9 cellular contexts compared by ENCODE assay signal in the genomic region with DNA sequence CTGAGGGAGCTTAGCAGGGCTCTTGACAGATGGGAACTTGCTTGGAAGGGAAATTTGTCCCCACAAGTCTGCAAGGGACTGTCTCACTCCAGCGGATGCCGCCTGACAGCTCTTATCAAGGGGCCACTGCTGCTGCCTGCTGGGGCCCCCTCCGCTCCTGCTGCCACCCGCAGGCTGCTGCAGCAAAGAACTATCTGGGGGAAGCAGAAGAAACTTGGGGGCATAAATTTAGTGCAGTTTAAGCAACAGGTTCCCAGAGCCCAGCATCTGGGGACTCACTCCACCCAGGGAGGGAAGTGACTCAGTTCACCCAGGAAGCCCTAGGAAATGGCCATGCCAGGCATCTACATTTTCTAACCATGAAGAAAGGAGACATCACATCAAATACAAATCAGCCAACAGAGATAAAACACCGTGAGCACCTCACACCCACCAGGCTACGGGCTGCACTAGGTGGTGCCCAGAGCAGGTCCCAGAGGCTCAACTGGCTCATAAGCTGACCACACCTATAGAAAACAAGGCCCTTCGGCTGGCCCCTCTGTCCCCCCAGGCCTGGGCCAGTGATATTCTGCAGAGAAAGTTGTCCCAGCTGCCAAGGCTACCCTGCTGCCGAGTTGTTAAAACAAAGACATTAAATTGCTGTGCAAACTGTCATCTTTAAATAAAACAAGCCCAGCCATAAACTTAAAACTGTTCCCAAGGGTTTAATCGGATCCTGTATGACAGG. TPM values are rescaled to one million over a fixed set of nuclear protein-coding genes. Genes with fewer than 3 reads are reported as not detected.
A peak's percentile ranks its signal among the peaks of the same experiment; 100 is the strongest.
DNase-seq lines count a peak whose midpoint lies in the region; ATAC-seq, FAIRE-seq and TF ChIP-seq lines count a peak whose summit lies in the region.
"Had no signal": no experiment of that assay in that cellular context is flagged by ENCODE, and none has a peak within 500 bp of the region (broad histone marks: within the 10 kb centered on the region; RNA-seq: fewer than 3 reads in every experiment).

No MANE protein-coding gene starts in this region.

- H3K4me1 ChIP-seq in mucosa of rectum (ENCODE audit: control insufficient read depth in 2 of 2, insufficient read depth in 2 of 2, low read length in 2 of 2) (peaks cover 24 to 35% of the 10 kb centered on the region in 2 donors), trophoblast cell (ENCODE audit: control insufficient read depth in 1 of 2, insufficient read depth in 2 of 2, low read length in 2 of 2) (peaks cover 3 to 9% of the 10 kb centered on the region in 2 experiments), small intestine (ENCODE audit: control insufficient read depth in 2 of 2, insufficient read depth in 1 of 2, low read depth in 1 of 2, low read length in 1 of 2) (no peaks in the 10 kb centered on the region)

- H3K36me3 ChIP-seq in mucosa of rectum (ENCODE audit: control insufficient read depth in 2 of 2, insufficient read depth in 2 of 2, low read length in 2 of 2) (no peaks in the 10 kb centered on the region), trophoblast cell (ENCODE audit: control insufficient read depth in 1 of 2, insufficient read depth in 2 of 2, low read length in 2 of 2) (no peaks in the 10 kb centered on the region), small intestine (ENCODE audit: control insufficient read depth in 2 of 2, insufficient read depth in 2 of 2, low read length in 2 of 2) (no peaks in the 10 kb centered on the region)

- no peak overlapping the region for H4K12ac ChIP-seq in trophoblast cell (ENCODE audit: low read depth, low read length)

- FAIRE-seq in small intestine (lab: Jason Lieb, UNC): no peak

- H3K36me3 Mint-ChIP-seq in CD4-positive, alpha-beta T cell (ENCODE audit: low read depth): peaks cover 50% of the 10 kb centered on the region
- H3K36me3 Mint-ChIP-seq in activated T-helper 1 cell treated with anti-CD3 and anti-CD28 coated beads, Interleukin-12 subunit alpha, Interleukin-12 subunit beta, Interleukin-2, Interleukin-4 antibody, amounts not matched to agents 30 ng/mL and 10 ng/mL and 1 ng/mL, durations not matched to agents 14 hours and 24 hours and 36 hours (ENCODE audit: low read depth): peaks cover 22% of the 10 kb centered on the region

- H3K4ac ChIP-seq in trophoblast cell (ENCODE audit: low read depth, low read length): no peak overlapping the region

- intact Hi-C loops in CD4-positive, alpha-beta T cell (cut with DNase I, micrococcal nuclease): no loop called here
- intact Hi-C loops in activated T-helper 1 cell treated with anti-CD3 and anti-CD28 coated beads, Interleukin-12 subunit alpha, Interleukin-12 subunit beta, Interleukin-2, Interleukin-4 antibody, amounts not matched to agents 30 ng/mL and 10 ng/mL and 1 ng/mL, durations not matched to agents 14 hours and 24 hours and 36 hours (cut with micrococcal nuclease): loop anchor here (1.0 kb wide), 1 partner anchor 332 kb away; no protein-coding TSS in a partner anchor

- TF ChIP-seq CTCF in CD4-positive, alpha-beta T cell (IDR thresholded peaks at IDR 0.05): peak; percentile 21

- peak overlapping the region; percentile 88 for H3K4me3 Mint-ChIP-seq in CD4-positive, alpha-beta T cell
- H3K4me3 Mint-ChIP-seq in activated T-helper 1 cell treated with anti-CD3 and anti-CD28 coated beads, Interleukin-12 subunit alpha, Interleukin-12 subunit beta, Interleukin-2, Interleukin-4 antibody, amounts not matched to agents 30 ng/mL and 10 ng/mL and 1 ng/mL, durations not matched to agents 14 hours and 24 hours and 36 hours: peak overlapping the region; percentile 82

- POLR2A ChIA-PET in CD4-positive, alpha-beta T cell (lab: Charles Lee): interaction anchor here (0.5 to 13.4 kb wide), 13 partner anchors 8 to 458 kb away, joined by 3 to 138 read pairs (median 4); partner anchors contain the start of gene EIF3A

- no peaks in the 10 kb centered on the region for H3K9me3 Mint-ChIP-seq in CD4-positive, alpha-beta T cell
- no peaks in the 10 kb centered on the region for H3K9me3 Mint-ChIP-seq in activated T-helper 1 cell treated with anti-CD3 and anti-CD28 coated beads, Interleukin-12 subunit alpha, Interleukin-12 subunit beta, Interleukin-2, Interleukin-4 antibody, amounts not matched to agents 30 ng/mL and 10 ng/mL and 1 ng/mL, durations not matched to agents 14 hours and 24 hours and 36 hours

- no peaks in the 10 kb centered on the region for H3K79me2 ChIP-seq in trophoblast cell (ENCODE audit: control insufficient read depth, insufficient read depth, low read length, poor library complexity)

- H3K23ac ChIP-seq in trophoblast cell (ENCODE audit: low read length): no peak overlapping the region

- H3K18ac ChIP-seq in trophoblast cell (ENCODE audit: low read length): no peak overlapping the region

- H3K14ac ChIP-seq in trophoblast cell (ENCODE audit: low read length): no peak overlapping the region

- no peak overlapping the region for H2BK5ac ChIP-seq in trophoblast cell (ENCODE audit: low read depth, low read length, poor library complexity)

- H2BK120ac ChIP-seq in trophoblast cell (ENCODE audit: insufficient read depth, low read length, poor library complexity): no peak overlapping the region

- H4K8ac ChIP-seq in trophoblast cell (ENCODE audit: low read depth, low read length): no peak overlapping the region

- peak overlapping the region; percentile 14 to 44 for H3K4me3 ChIP-seq in mucosa of rectum (ENCODE audit: low read length in 2 of 2)
- no peak overlapping the region for H3K4me3 ChIP-seq in trophoblast cell (ENCODE audit: low read depth, low read length)
- H3K4me3 ChIP-seq in small intestine (ENCODE audit: low read depth in 1 of 2, low read length in 2 of 2): no peak overlapping the region

- H3K27me3 ChIP-seq in CD4-positive, alpha-beta T cell (ENCODE audit: control insufficient read depth, insufficient read depth, low read length): no peaks in the 10 kb centered on the region
- H3K27me3 ChIP-seq in mucosa of rectum (ENCODE audit: control insufficient read depth in 2 of 2, insufficient read depth in 2 of 2, low read length in 2 of 2) (no peaks in the 10 kb centered on the region), trophoblast cell (ENCODE audit: insufficient read depth, low read length) (peaks cover 29% of the 10 kb centered on the region), small intestine (ENCODE audit: control insufficient read depth in 2 of 2, insufficient read depth in 2 of 2, low read length in 2 of 2) (no peaks in the 10 kb centered on the region)

- no peak overlapping the region for H2BK12ac ChIP-seq in trophoblast cell (ENCODE audit: low read length)

- no CpG with 5 or more reads among the region's 9 CpGs for WGBS in trophoblast cell (ENCODE audit: extremely low coverage, insufficient coverage, insufficient read length)
- WGBS in small intestine, 3 donors: 47 to 58% (median 56%) methylated on average over 9 of the region's 9 CpGs

- no peak overlapping the region for H4K91ac ChIP-seq in trophoblast cell (ENCODE audit: low read depth, low read length)

- no peak overlapping the region for H2AFZ ChIP-seq in trophoblast cell (ENCODE audit: insufficient read depth, low read length, poor library complexity)

- no peaks in the 10 kb centered on the region for H3K9me3 ChIP-seq in CD4-positive, alpha-beta T cell (ENCODE audit: control insufficient read depth, low read length)
- no peaks in the 10 kb centered on the region for H3K9me3 ChIP-seq in mucosa of rectum (ENCODE audit: control insufficient read depth in 2 of 2, low read length in 2 of 2)
- H3K9me3 ChIP-seq in trophoblast cell (ENCODE audit: insufficient read depth, low read depth, low read length): no peaks in the 10 kb centered on the region
- H3K9me3 ChIP-seq in small intestine (ENCODE audit: control insufficient read depth, low read depth): no peaks in the 10 kb centered on the region

- CTCF ChIA-PET in CD4-positive, alpha-beta T cell (lab: Charles Lee): interaction anchor here (0.7 to 1.7 kb wide), 6 partner anchors 49 to 332 kb away, joined by 3 to 9 read pairs (median 3); no protein-coding TSS in a partner anchor

- peak overlapping the region; percentile 95 for H3K27ac Mint-ChIP-seq in CD4-positive, alpha-beta T cell
- H3K27ac Mint-ChIP-seq in activated T-helper 1 cell treated with anti-CD3 and anti-CD28 coated beads, Interleukin-12 subunit alpha, Interleukin-12 subunit beta, Interleukin-2, Interleukin-4 antibody, amounts not matched to agents 30 ng/mL and 10 ng/mL and 1 ng/mL, durations not matched to agents 14 hours and 24 hours and 36 hours: peak overlapping the region; percentile 93

- no peak overlapping the region for H2AK5ac ChIP-seq in trophoblast cell (ENCODE audit: low read length)

- H3K4me2 ChIP-seq in trophoblast cell (ENCODE audit: low read length): no peak overlapping the region

- peaks cover 74% of the 10 kb centered on the region for H3K4me1 Mint-ChIP-seq in CD4-positive, alpha-beta T cell (ENCODE audit: low read depth)
- H3K4me1 Mint-ChIP-seq in activated T-helper 1 cell treated with anti-CD3 and anti-CD28 coated beads, Interleukin-12 subunit alpha, Interleukin-12 subunit beta, Interleukin-2, Interleukin-4 antibody, amounts not matched to agents 30 ng/mL and 10 ng/mL and 1 ng/mL, durations not matched to agents 14 hours and 24 hours and 36 hours (ENCODE audit: low read depth): peaks cover 71% of the 10 kb centered on the region

- H3K79me1 ChIP-seq in trophoblast cell (ENCODE audit: low read length): no peaks in the 10 kb centered on the region

- H3K9ac ChIP-seq in mucosa of rectum (ENCODE audit: low read depth in 1 of 2, low read length in 2 of 2) (peak overlapping the region; percentile 29 to 47), trophoblast cell (ENCODE audit: low read length) (no peak overlapping the region)

- peak in 9 of 10 experiments; percentile 13 to 53 (median 24) for DNase-seq in CD4-positive, alpha-beta T cell
- DNase-seq in Kasumi-1 (lab: John Stamatoyannopoulos, UW): peak; percentile 86 to 91
- peak; percentile 27 for DNase-seq in activated T-helper 1 cell treated with anti-CD3 and anti-CD28 coated beads, Interleukin-12 subunit alpha, Interleukin-12 subunit beta, Interleukin-2, Interleukin-4 antibody, amounts not matched to agents 30 ng/mL and 10 ng/mL and 1 ng/mL, durations not matched to agents 14 hours and 24 hours and 36 hours (ENCODE audit: low spot score)
- DNase-seq in trophoblast cell: no peak
- no peak for DNase-seq in NCI-H526 treated with DMSO at 0.1 percent for 48 hours (lab: John Stamatoyannopoulos, UW)
- DNase-seq in small intestine: no peak
- DNase-seq: NCI-H69 had no signal

- ATAC-seq in CD4-positive, alpha-beta T cell (ENCODE audit: poor library complexity): no peak
- ATAC-seq in HG02623 (IDR thresholded peaks at IDR 0.05; ENCODE audit: unreplicated experiment): no peak

- peak overlapping the region; percentile 63 for H3K27ac ChIP-seq in CD4-positive, alpha-beta T cell (ENCODE audit: low read depth, low read length)
- H3K27ac ChIP-seq in mucosa of rectum (ENCODE audit: low read depth in 2 of 2, low read length in 2 of 2) (peak overlapping the region; percentile 49 to 52), trophoblast cell (ENCODE audit: low read depth, low read length) (no peak overlapping the region), small intestine (ENCODE audit: low read depth in 1 of 2, low read length in 1 of 2) (peak overlapping the region in 1 of 2 donors; percentile 55)

- no peaks in the 10 kb centered on the region for H3K27me3 Mint-ChIP-seq in CD4-positive, alpha-beta T cell
- H3K27me3 Mint-ChIP-seq in activated T-helper 1 cell treated with anti-CD3 and anti-CD28 coated beads, Interleukin-12 subunit alpha, Interleukin-12 subunit beta, Interleukin-2, Interleukin-4 antibody, amounts not matched to agents 30 ng/mL and 10 ng/mL and 1 ng/mL, durations not matched to agents 14 hours and 24 hours and 36 hours (ENCODE audit: insufficient read depth): no peaks in the 10 kb centered on the region

RNA-seq across cellular contexts. Expression of gene RGS10, which starts 3.7 kb away (rescaled TPM):
- 100 to 1,000 TPM; 132 to 134 TPM for total RNA-seq in CD4-positive, alpha-beta T cell
- 142 and 150 TPM in 2 replicates for total RNA-seq in activated T-helper 1 cell treated with anti-CD3 and anti-CD28 coated beads, Interleukin-12 subunit alpha, Interleukin-12 subunit beta, Interleukin-2, Interleukin-4 antibody, amounts not matched to agents 30 ng/mL and 10 ng/mL and 1 ng/mL, durations not matched to agents 14 hours and 24 hours and 36 hours
- 10.5 and 10.7 TPM in 2 replicates for polyA plus RNA-seq in trophoblast cell (2013)
- 10 to 100 TPM in 2 of 3 donors, 1 to 10 TPM in 1; 9.6 to 77.8 (median 25.4) TPM for polyA plus RNA-seq in small intestine

RNA-seq across cellular contexts. Expression of gene TIAL1, which starts 58.0 kb away (rescaled TPM):
- 100 to 1,000 TPM; 159 to 174 TPM for total RNA-seq in CD4-positive, alpha-beta T cell
- 192 and 195 TPM in 2 replicates for total RNA-seq in activated T-helper 1 cell treated with anti-CD3 and anti-CD28 coated beads, Interleukin-12 subunit alpha, Interleukin-12 subunit beta, Interleukin-2, Interleukin-4 antibody, amounts not matched to agents 30 ng/mL and 10 ng/mL and 1 ng/mL, durations not matched to agents 14 hours and 24 hours and 36 hours
- polyA plus RNA-seq in trophoblast cell (2013): 124 and 125 TPM in 2 replicates
- 10 to 100 TPM; 43.8 to 56.4 (median 45.5) TPM for polyA plus RNA-seq in small intestine

Comparison
In these comparisons a context has a peak if more than half of its experiments do, and no peak if none do; other contexts are left out.
1. DNase-seq: peak in CD4-positive, alpha-beta T cell (9 of 10), Kasumi-1 (2 of 2) and activated T-helper 1 cell treated with anti-CD3 and anti-CD28 coated beads, Interleukin-12 subunit alpha, Interleukin-12 subunit beta, Interleukin-2, Interleukin-4 antibody, amounts not matched to agents 30 ng/mL and 10 ng/mL and 1 ng/mL, durations not matched to agents 14 hours and 24 hours and 36 hours (single experiment); none in trophoblast cell (0 of 2), NCI-H526 treated with DMSO at 0.1 percent for 48 hours (single experiment) and small intestine (single experiment).
2. H3K4me3 ChIP-seq: peak in mucosa of rectum (2 of 2); none in trophoblast cell (single experiment) and small intestine (0 of 2).